In genomic region chr2:157777425-157777824, GRCh38 we compare ENCODE assay signal across 8 cellular contexts.
DNase-seq lines count a peak whose midpoint lies in the region; ATAC-seq and TF ChIP-seq lines count a peak whose summit lies in the region.

No MANE protein-coding gene starts in this region.

- no TSS peak for BruUV-seq in mammary epithelial cell (replicated peaks; lab: Mats Ljungman, UMichigan)

- POLR2A ChIA-PET in T-cell (lab: Charles Lee): no interaction called here

- H3K79me2 ChIP-seq in mammary epithelial cell (ENCODE audit: insufficient read depth, low read length): peaks cover 1% of the 10 kb centered on the region

- H3K27ac ChIP-seq in mammary epithelial cell (ENCODE audit: insufficient read depth, low read depth, low read length) (no peak overlapping the region), right lobe of liver (no peak overlapping the region), stomach (no peak overlapping the region)

- DNase-seq in DMS114 treated with DMSO at 0.1 percent for 48 hours (lab: John Stamatoyannopoulos, UW; ENCODE audit: unreplicated experiment): peak; percentile 17
- peak in 30 of 34 experiments; percentile 9 to 53 (median 32) for DNase-seq in T-cell
- DNase-seq in mammary epithelial cell: peak; percentile 28
- no peak for DNase-seq in right lobe of liver
- peak; percentile 62 for DNase-seq in stomach

- H3K4me1 Mint-ChIP-seq in T-cell: peaks cover 9 to 13% (median 13%) of the 10 kb centered on the region in 3 donors

- peak; percentile 60 to 66 for TF ChIP-seq CTCF in mammary epithelial cell (conservative IDR thresholded peaks at IDR 0.05 in 1 of 2, IDR thresholded peaks at IDR 0.05 in 1 of 2; ENCODE audit: extremely low read depth in 1 of 2, insufficient read depth in 1 of 2, low read depth in 1 of 2, low read length in 2 of 2)
- peak; percentile 56 to 78 (median 68) for TF ChIP-seq CTCF in right lobe of liver (IDR thresholded peaks at IDR 0.05)
- TF ChIP-seq CTCF in stomach (IDR thresholded peaks at IDR 0.05): peak in 4 of 7 experiments; percentile 46 to 69 (median 57)

- in situ Hi-C loops in mammary epithelial cell (cut with MboI; ENCODE audit: low sequenced_read_pairs in 2 of 2): loop anchor here in 1 of 2 donors (25.0 kb wide), 1 partner anchor 960 kb away; no protein-coding TSS in a partner anchor

- WGBS in mammary epithelial cell (ENCODE audit: low coverage, missing lambda C conversion rate): 47% methylated on average over 4 of the region's 4 CpGs
- WGBS in right lobe of liver (ENCODE audit: insufficient coverage, low coverage, low lambda C conversion rate, missing lambda C conversion rate): 50% methylated on average over 4 of the region's 4 CpGs
- WGBS in stomach, 5 donors: 67 to 76% (median 69%) methylated on average over 4 of the region's 4 CpGs

- no peak overlapping the region for H3K4me2 ChIP-seq in mammary epithelial cell (ENCODE audit: insufficient read depth, low read depth, low read length)

- H3K27me3 ChIP-seq in mammary epithelial cell (ENCODE audit: insufficient read depth, low read length) (no peaks in the 10 kb centered on the region), right lobe of liver (no peaks in the 10 kb centered on the region), stomach (no peaks in the 10 kb centered on the region)

- no peak overlapping the region for H3K27ac Mint-ChIP-seq in T-cell

- H3K36me3 ChIP-seq in mammary epithelial cell (ENCODE audit: insufficient read depth, low read length) (peaks cover 2% of the 10 kb centered on the region), right lobe of liver (peaks cover 0 to 80% (median 16%) of the 10 kb centered on the region in 4 donors), stomach (peaks cover 26 to 66% (median 58%) of the 10 kb centered on the region in 4 donors)

- H3K36me3 Mint-ChIP-seq in T-cell: peaks cover 58% of the 10 kb centered on the region

- no peaks in the 10 kb centered on the region for H3K4me1 ChIP-seq in mammary epithelial cell (ENCODE audit: insufficient read depth, low read length)
- peaks cover 0 to 13% (median 6%) of the 10 kb centered on the region in 4 donors for H3K4me1 ChIP-seq in right lobe of liver
- peaks cover 9 to 11% (median 11%) of the 10 kb centered on the region in 4 donors for H3K4me1 ChIP-seq in stomach

- H3K4me3 Mint-ChIP-seq in T-cell: no peak overlapping the region

- H4K20me1 ChIP-seq in mammary epithelial cell (ENCODE audit: insufficient read depth, low read length): no peaks in the 10 kb centered on the region

- TF ChIP-seq RAD21 in Ishikawa (IDR thresholded peaks at IDR 0.05; ENCODE audit: low read depth): peak; percentile 76

- ATAC-seq in T-cell (replicated peaks in 1 of 4) (no peak), right lobe of liver (peak; percentile 53 to 65 (median 63)), GM19467 (IDR thresholded peaks at IDR 0.05; ENCODE audit: unreplicated experiment) (no peak), HG03097 (IDR thresholded peaks at IDR 0.05; ENCODE audit: low FRiP score, unreplicated experiment) (no peak)

- intact Hi-C loops in mammary epithelial cell (cut with micrococcal nuclease) (loop anchor here (1.0 to 5.0 kb wide), 3 partner anchors 233 to 975 kb away; no protein-coding TSS in a partner anchor), right lobe of liver (cut with DNase I) (loop anchor here in 1 of 2 donors (10.0 kb wide), 1 partner anchor 227 kb away; no protein-coding TSS in a partner anchor), stomach (cut with DNase I; ENCODE audit: low total_unique reads) (loop anchor here (5.0 kb wide), 1 partner anchor 235 kb away; no protein-coding TSS in a partner anchor)

- dilution Hi-C loops in mammary epithelial cell (cut with HindIII; ENCODE audit: low sequenced_read_pairs): loop anchor here (25.0 kb wide), 1 partner anchor 235 kb away; no protein-coding TSS in a partner anchor

- no peak overlapping the region for H2AFZ ChIP-seq in mammary epithelial cell (ENCODE audit: low read depth, low read length)

- no peaks in the 10 kb centered on the region for H3K9me3 ChIP-seq in mammary epithelial cell (replicated peaks; ENCODE audit: insufficient read depth, low read length)
- H3K9me3 ChIP-seq in right lobe of liver: no peaks in the 10 kb centered on the region
- no peaks in the 10 kb centered on the region for H3K9me3 ChIP-seq in stomach

- no peaks in the 10 kb centered on the region for H3K27me3 Mint-ChIP-seq in T-cell

- TF ChIP-seq EP300 in Ishikawa (IDR thresholded peaks at IDR 0.05; ENCODE audit: borderline replicate concordance): no peak
- no peak for TF ChIP-seq EP300 in stomach (IDR thresholded peaks at IDR 0.05)

- H3K4me3 ChIP-seq in mammary epithelial cell (replicated peaks in 1 of 3; ENCODE audit: insufficient read depth in 1 of 3, low read depth in 2 of 3, low read length in 3 of 3): no peak overlapping the region
- no peak overlapping the region for H3K4me3 ChIP-seq in right lobe of liver
- H3K4me3 ChIP-seq in stomach: no peak overlapping the region

- H3K9me3 Mint-ChIP-seq in T-cell: no peaks in the 10 kb centered on the region

- CTCF ChIA-PET in T-cell (lab: Charles Lee): interaction anchor here (0.7 to 1.4 kb wide), 2 partner anchors 207 to 234 kb away, joined by 3 to 7 read pairs; no protein-coding TSS in a partner anchor
- CTCF ChIA-PET in mammary epithelial cell (lab: Charles Lee; ENCODE audit: low non-redundant PET): no interaction called here

- no peak overlapping the region for H3K9ac ChIP-seq in mammary epithelial cell (ENCODE audit: insufficient read depth, low read length)

- TF ChIP-seq POLR2A in right lobe of liver (IDR thresholded peaks at IDR 0.05) (no peak), stomach (IDR thresholded peaks at IDR 0.05) (no peak)

TF ChIP-seq in Ishikawa, 13 proteins besides CTCF, POLR2A, EP300 and RAD21:
- TF ChIP-seq EGR1 (IDR thresholded peaks at IDR 0.05) (no peak), CEBPB (IDR thresholded peaks at IDR 0.05) (no peak), TCF12 (IDR thresholded peaks at IDR 0.05; ENCODE audit: low read depth) (no peak), REST (IDR thresholded peaks at IDR 0.05; ENCODE audit: low read depth) (no peak), YY1 (IDR thresholded peaks at IDR 0.05; ENCODE audit: low read depth) (no peak), MAX (IDR thresholded peaks at IDR 0.05) (no peak), NFIC (IDR thresholded peaks at IDR 0.05) (no peak), TEAD4 (IDR thresholded peaks at IDR 0.05) (no peak), USF1 (IDR thresholded peaks at IDR 0.05) (no peak), ZBTB7A (IDR thresholded peaks at IDR 0.05; ENCODE audit: low read depth) (no peak), TAF1 (IDR thresholded peaks at IDR 0.05; ENCODE audit: low read depth) (no peak), FOXM1 (IDR thresholded peaks at IDR 0.05; ENCODE audit: borderline replicate concordance, low read depth) (no peak), CREB1 (IDR thresholded peaks at IDR 0.05; ENCODE audit: low read depth) (no peak)

Comparison
In these comparisons a context has a peak if more than half of its experiments do, and no peak if none do; other contexts are left out.
1. DNase-seq: peak in DMS114 treated with DMSO at 0.1 percent for 48 hours (single experiment), T-cell (30 of 34), mammary epithelial cell (single experiment) and stomach (single experiment); none in right lobe of liver (0 of 3).
2. ATAC-seq: peak in right lobe of liver (4 of 4); none in T-cell (0 of 4), GM19467 (single experiment) and HG03097 (single experiment).
3. Peak in every context shown above with its lines, with median percentiles within 50 percentile points of each other: CTCF ChIP-seq.